Comparison of ENCODE assay signal across 2 cellular contexts in genomic region chr3:129370248-129370964, GRCh38.
TF ChIP-seq lines count a peak whose summit lies in the region.

No MANE protein-coding gene starts in this region.

TF ChIP-seq in HEK293, 187 proteins besides CTCF, POLR2A, EP300 and RAD21 (continued from another document):
- TF ChIP-seq PATZ1 (tag by site-specific recombination; IDR thresholded peaks at IDR 0.05) (0 out of 2 replicates have a peak, but pooled peaks have one; percentile 54), ZNF585B (tag by site-specific recombination; IDR thresholded peaks at IDR 0.05) (no peak), ZNF2 (tag by site-specific recombination; IDR thresholded peaks at IDR 0.05) (peak; percentile 55), ZSCAN4 (tag by site-specific recombination; IDR thresholded peaks at IDR 0.05) (peak; percentile 82), ZNF311 (tag by site-specific recombination; IDR thresholded peaks at IDR 0.05; ENCODE audit: borderline replicate concordance) (0 out of 2 replicates have a peak, but pooled peaks have one; percentile 25), KLF9 (tag by site-specific recombination; IDR thresholded peaks at IDR 0.05; ENCODE audit: low read depth) (peak; percentile 62; the same call in 1 of the 2 replicates), ZNF24 (tag by site-specific recombination; IDR thresholded peaks at IDR 0.05) (no peak), ZNF501 (tag by site-specific recombination; IDR thresholded peaks at IDR 0.05) (no peak), ZNF76 (tag by site-specific recombination; IDR thresholded peaks at IDR 0.05; ENCODE audit: borderline replicate concordance, low read depth) (0 out of 2 replicates have a peak, but pooled peaks have one; percentile 6)

TF ChIP-seq in endothelial cell of umbilical vein, 7 proteins besides CTCF, POLR2A, EP300 and RAD21 (continued from another document):
- TF ChIP-seq POLR2AphosphoS5 (IDR thresholded peaks at IDR 0.05; ENCODE audit: insufficient read depth, low read depth, low read length), result no peak
- no peak for TF ChIP-seq MYC (IDR thresholded peaks at IDR 0.05; ENCODE audit: low read depth, low read length)
- TF ChIP-seq JUN (IDR thresholded peaks at IDR 0.05; ENCODE audit: borderline replicate concordance, insufficient read depth, insufficient read length, low read depth), result no peak
- TF ChIP-seq GATA2 (IDR thresholded peaks at IDR 0.05; ENCODE audit: insufficient read depth, insufficient read length, low read depth, low read length), result no peak
